Comparison of ENCODE assay signal across 6 cellular contexts in genomic region chr1:149631126-149631525, GRCh38. TPM values are rescaled to one million over a fixed set of nuclear protein-coding genes. Genes with fewer than 3 reads are reported as not detected.
"Had no signal": no experiment of that assay in that cellular context is flagged by ENCODE, and none has a peak within 500 bp of the region (broad histone marks: within the 10 kb centered on the region; RNA-seq: fewer than 3 reads in every experiment).

No MANE protein-coding gene starts in this region.

RNA-seq across cellular contexts. Expression of gene PPIAL4C, which starts 47.5 kb away (rescaled TPM):
- total RNA-seq: HepG2, HT-29, HT1080, IMR-90 had no signal
- polyA plus RNA-seq: HepG2, IgD-negative memory B cell, IMR-90, K562 had no signal
